ENCODE assay signal across 1 cellular context in the genomic region with DNA sequence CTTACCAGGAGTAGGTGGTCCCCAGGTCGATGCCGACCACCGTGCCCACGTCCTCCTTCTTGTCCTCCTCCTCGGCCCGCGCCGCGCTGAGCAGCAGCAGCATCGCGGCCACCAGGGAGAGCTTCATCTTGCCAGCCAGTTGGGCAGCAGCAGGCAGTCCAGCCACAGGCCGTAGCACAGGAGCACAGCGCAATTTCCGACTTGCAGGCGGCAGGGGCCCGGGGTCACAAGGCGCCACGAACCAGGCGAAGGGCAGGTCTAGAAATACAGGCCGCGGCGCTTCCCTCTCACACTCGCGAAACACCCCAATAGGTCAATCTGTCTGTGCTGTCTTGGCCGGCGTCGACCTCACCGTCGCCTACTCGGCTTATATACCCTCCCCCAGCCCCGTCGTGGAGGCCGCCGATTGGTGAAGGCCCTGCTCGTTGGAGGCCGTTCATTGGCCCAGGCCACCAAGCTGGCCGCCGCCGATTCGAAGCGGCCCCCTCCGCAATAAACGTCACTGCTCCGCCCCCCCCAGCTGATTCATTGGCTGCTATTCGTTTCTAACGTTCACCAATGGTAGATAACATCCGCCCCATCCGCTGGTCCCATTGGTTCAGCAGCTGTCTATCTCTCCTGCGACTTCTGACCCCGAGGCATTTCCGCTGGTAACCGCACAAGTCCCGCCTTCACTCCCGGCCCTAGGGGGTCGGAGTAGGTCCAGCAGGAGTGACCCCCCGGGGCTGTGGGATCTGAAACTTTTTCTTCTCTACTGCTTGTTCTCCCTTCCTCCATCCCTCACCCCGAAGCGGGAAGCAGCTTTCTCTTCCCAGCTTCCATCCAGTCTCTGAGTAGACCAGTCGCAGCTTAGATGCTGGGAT.
A peak's percentile ranks its signal among the peaks of the same experiment; 100 is the strongest.
TF ChIP-seq lines count a peak whose summit lies in the region.

Gene HSPA5, minus strand, starts transcription at position 344 of the 863 bp plus-strand sequence. Its CDS starts 217 bp downstream, at position 127.

TF ChIP-seq in HepG2, 621 proteins besides CTCF, POLR2A, EP300 and RAD21 (continued from another document and continues in another):
- TF ChIP-seq, protein P1, sequence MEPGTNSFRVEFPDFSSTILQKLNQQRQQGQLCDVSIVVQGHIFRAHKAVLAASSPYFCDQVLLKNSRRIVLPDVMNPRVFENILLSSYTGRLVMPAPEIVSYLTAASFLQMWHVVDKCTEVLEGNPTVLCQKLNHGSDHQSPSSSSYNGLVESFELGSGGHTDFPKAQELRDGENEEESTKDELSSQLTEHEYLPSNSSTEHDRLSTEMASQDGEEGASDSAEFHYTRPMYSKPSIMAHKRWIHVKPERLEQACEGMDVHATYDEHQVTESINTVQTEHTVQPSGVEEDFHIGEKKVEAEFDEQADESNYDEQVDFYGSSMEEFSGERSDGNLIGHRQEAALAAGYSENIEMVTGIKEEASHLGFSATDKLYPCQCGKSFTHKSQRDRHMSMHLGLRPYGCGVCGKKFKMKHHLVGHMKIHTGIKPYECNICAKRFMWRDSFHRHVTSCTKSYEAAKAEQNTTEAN (CRISPR knock-in tag; conservative IDR thresholded peaks at IDR 0.05), result peak; percentile 20; the same call in 1 of the 2 replicates
- TF ChIP-seq ZNF746 (CRISPR knock-in tag; IDR thresholded peaks at IDR 0.05) (no peak), ZNF557 (CRISPR knock-in tag; IDR thresholded peaks at IDR 0.05) (0 out of 2 replicates have a peak, but pooled peaks have one; percentile 50), TFDP1 (CRISPR knock-in tag; IDR thresholded peaks at IDR 0.05; ENCODE audit: borderline replicate concordance) (no peak; the same call in 1 of the 2 replicates), ZFP90 (CRISPR knock-in tag; IDR thresholded peaks at IDR 0.05; ENCODE audit: borderline replicate concordance) (no peak; the same call in 1 of the 2 replicates), NFE2 (CRISPR knock-in tag; IDR thresholded peaks at IDR 0.05) (no peak), MTA1 (CRISPR knock-in tag; IDR thresholded peaks at IDR 0.05; ENCODE audit: borderline replicate concordance) (peak; percentile 21; the same call in 1 of the 2 replicates), DPF2 (CRISPR knock-in tag; IDR thresholded peaks at IDR 0.05; ENCODE audit: borderline replicate concordance, low read depth) (no peak), ELK4 (CRISPR knock-in tag; IDR thresholded peaks at IDR 0.05; ENCODE audit: borderline replicate concordance) (no peak; the same call in 1 of the 2 replicates), ZNF234 (CRISPR knock-in tag; conservative IDR thresholded peaks at IDR 0.05) (no peak), NFATC3 (CRISPR knock-in tag; IDR thresholded peaks at IDR 0.05) (no peak; the same call in 1 of the 2 replicates), MZF1 (CRISPR knock-in tag; IDR thresholded peaks at IDR 0.05; ENCODE audit: borderline replicate concordance) (0 out of 2 replicates have a peak, but pooled peaks have one; percentile 90), FIP1L1 (IDR thresholded peaks at IDR 0.05; ENCODE audit: borderline replicate concordance, insufficient read depth, low read depth, low read length) (no peak), NFKB2 (CRISPR knock-in tag; IDR thresholded peaks at IDR 0.05; ENCODE audit: borderline replicate concordance) (peak; percentile 70; the same call in 1 of the 2 replicates), HMGA1 (CRISPR knock-in tag; conservative IDR thresholded peaks at IDR 0.05) (no peak), ZNF567 (CRISPR knock-in tag; IDR thresholded peaks at IDR 0.05; ENCODE audit: borderline replicate concordance) (no peak), HOXA7 (CRISPR knock-in tag; IDR thresholded peaks at IDR 0.05) (no peak), ZNF138 (CRISPR knock-in tag; IDR thresholded peaks at IDR 0.05; ENCODE audit: low read depth) (peak; percentile 79; the same call in 1 of the 2 replicates), ZNF263 (CRISPR knock-in tag; IDR thresholded peaks at IDR 0.05) (no peak; the same call in 1 of the 2 replicates), BRCA1 (CRISPR knock-in tag; IDR thresholded peaks at IDR 0.05) (0 out of 2 replicates have a peak, but pooled peaks have one; percentile 13), ZNF3 (CRISPR knock-in tag; IDR thresholded peaks at IDR 0.05) (no peak), ZNF136 (CRISPR knock-in tag; IDR thresholded peaks at IDR 0.05; ENCODE audit: low read depth) (no peak; the same call in 1 of the 2 replicates), PTBP1 (IDR thresholded peaks at IDR 0.05; ENCODE audit: low read depth, low read length, poor library complexity, severe bottlenecking) (no peak), SRF (IDR thresholded peaks at IDR 0.05; ENCODE audit: low read depth, low read length) (no peak), HOXA3 (CRISPR knock-in tag; IDR thresholded peaks at IDR 0.05) (peak; percentile 73), TMF1 (CRISPR knock-in tag; IDR thresholded peaks at IDR 0.05; ENCODE audit: low read depth) (no peak; the same call in 1 of the 2 replicates), FOXK2 (IDR thresholded peaks at IDR 0.05) (no peak), ARNT (IDR thresholded peaks at IDR 0.05) (no peak), PRMT3 (CRISPR knock-in tag; IDR thresholded peaks at IDR 0.05; ENCODE audit: borderline replicate concordance, low read depth) (0 out of 2 replicates have a peak, but pooled peaks have one; percentile 7), SPEN (CRISPR knock-in tag; IDR thresholded peaks at IDR 0.05; ENCODE audit: low read depth) (peak; percentile 86), TBX3 (IDR thresholded peaks at IDR 0.05; ENCODE audit: borderline replicate concordance) (no peak), CAMTA2 (CRISPR knock-in tag; IDR thresholded peaks at IDR 0.05; ENCODE audit: borderline replicate concordance) (no peak; the same call in 1 of the 2 replicates), CERS6 (CRISPR knock-in tag; IDR thresholded peaks at IDR 0.05) (no peak), ZNF709 (CRISPR knock-in tag; IDR thresholded peaks at IDR 0.05) (no peak; the same call in 1 of the 2 replicates), MEIS2 (CRISPR knock-in tag; IDR thresholded peaks at IDR 0.05) (no peak), TGIF2 (CRISPR knock-in tag; IDR thresholded peaks at IDR 0.05) (0 out of 2 replicates have a peak, but pooled peaks have one; percentile 15), ZNF75D (CRISPR knock-in tag; IDR thresholded peaks at IDR 0.05; ENCODE audit: borderline replicate concordance) (no peak), ATRX (CRISPR knock-in tag; IDR thresholded peaks at IDR 0.05; ENCODE audit: borderline replicate concordance) (no peak)
- TF ChIP-seq, protein P2, sequence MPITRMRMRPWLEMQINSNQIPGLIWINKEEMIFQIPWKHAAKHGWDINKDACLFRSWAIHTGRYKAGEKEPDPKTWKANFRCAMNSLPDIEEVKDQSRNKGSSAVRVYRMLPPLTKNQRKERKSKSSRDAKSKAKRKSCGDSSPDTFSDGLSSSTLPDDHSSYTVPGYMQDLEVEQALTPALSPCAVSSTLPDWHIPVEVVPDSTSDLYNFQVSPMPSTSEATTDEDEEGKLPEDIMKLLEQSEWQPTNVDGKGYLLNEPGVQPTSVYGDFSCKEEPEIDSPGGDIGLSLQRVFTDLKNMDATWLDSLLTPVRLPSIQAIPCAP (CRISPR knock-in tag; IDR thresholded peaks at IDR 0.05; ENCODE audit: low read depth), result no peak
- TF ChIP-seq, protein P3, sequence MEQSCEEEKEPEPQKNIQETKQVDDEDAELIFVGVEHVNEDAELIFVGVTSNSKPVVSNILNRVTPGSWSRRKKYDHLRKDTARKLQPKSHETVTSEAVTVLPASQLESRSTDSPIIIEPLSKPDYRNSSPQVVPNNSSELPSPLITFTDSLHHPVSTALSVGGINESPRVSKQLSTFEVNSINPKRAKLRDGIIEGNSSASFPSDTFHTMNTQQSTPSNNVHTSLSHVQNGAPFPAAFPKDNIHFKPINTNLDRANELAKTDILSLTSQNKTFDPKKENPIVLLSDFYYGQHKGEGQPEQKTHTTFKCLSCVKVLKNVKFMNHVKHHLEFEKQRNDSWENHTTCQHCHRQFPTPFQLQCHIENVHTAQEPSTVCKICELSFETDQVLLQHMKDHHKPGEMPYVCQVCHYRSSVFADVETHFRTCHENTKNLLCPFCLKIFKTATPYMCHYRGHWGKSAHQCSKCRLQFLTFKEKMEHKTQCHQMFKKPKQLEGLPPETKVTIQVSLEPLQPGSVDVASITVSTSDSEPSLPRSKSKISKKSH (CRISPR knock-in tag; IDR thresholded peaks at IDR 0.05; ENCODE audit: borderline replicate concordance), result peak; percentile 92; the same call in 1 of the 2 replicates
- TF ChIP-seq, protein P4, sequence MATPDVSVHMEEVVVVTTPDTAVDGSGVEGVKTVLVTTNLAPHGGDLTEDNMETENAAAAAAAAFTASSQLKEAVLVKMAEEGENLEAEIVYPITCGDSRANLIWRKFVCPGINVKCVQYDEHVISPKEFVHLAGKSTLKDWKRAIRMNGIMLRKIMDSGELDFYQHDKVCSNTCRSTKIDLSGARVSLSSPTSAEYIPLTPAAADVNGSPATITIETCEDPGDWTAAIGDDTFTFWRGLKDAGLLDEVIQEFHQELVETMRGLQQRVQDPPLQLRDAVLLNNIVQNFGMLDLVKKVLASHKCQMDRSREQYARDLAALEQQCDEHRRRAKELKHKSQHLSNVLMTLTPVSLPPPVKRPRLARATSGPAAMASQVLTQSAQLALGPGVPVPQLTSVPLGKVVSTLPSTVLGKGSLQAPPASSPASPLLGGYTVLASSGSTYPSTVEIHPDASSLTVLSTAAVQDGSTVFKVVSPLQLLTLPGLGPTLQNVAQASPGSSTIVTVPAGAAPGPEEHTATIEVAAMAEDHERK (CRISPR knock-in tag; IDR thresholded peaks at IDR 0.05; ENCODE audit: low read depth), result no peak
- TF ChIP-seq, protein P5, sequence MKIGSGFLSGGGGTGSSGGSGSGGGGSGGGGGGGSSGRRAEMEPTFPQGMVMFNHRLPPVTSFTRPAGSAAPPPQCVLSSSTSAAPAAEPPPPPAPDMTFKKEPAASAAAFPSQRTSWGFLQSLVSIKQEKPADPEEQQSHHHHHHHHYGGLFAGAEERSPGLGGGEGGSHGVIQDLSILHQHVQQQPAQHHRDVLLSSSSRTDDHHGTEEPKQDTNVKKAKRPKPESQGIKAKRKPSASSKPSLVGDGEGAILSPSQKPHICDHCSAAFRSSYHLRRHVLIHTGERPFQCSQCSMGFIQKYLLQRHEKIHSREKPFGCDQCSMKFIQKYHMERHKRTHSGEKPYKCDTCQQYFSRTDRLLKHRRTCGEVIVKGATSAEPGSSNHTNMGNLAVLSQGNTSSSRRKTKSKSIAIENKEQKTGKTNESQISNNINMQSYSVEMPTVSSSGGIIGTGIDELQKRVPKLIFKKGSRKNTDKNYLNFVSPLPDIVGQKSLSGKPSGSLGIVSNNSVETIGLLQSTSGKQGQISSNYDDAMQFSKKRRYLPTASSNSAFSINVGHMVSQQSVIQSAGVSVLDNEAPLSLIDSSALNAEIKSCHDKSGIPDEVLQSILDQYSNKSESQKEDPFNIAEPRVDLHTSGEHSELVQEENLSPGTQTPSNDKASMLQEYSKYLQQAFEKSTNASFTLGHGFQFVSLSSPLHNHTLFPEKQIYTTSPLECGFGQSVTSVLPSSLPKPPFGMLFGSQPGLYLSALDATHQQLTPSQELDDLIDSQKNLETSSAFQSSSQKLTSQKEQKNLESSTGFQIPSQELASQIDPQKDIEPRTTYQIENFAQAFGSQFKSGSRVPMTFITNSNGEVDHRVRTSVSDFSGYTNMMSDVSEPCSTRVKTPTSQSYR (CRISPR knock-in tag; IDR thresholded peaks at IDR 0.05; ENCODE audit: borderline replicate concordance), result no peak
- TF ChIP-seq, protein P6, sequence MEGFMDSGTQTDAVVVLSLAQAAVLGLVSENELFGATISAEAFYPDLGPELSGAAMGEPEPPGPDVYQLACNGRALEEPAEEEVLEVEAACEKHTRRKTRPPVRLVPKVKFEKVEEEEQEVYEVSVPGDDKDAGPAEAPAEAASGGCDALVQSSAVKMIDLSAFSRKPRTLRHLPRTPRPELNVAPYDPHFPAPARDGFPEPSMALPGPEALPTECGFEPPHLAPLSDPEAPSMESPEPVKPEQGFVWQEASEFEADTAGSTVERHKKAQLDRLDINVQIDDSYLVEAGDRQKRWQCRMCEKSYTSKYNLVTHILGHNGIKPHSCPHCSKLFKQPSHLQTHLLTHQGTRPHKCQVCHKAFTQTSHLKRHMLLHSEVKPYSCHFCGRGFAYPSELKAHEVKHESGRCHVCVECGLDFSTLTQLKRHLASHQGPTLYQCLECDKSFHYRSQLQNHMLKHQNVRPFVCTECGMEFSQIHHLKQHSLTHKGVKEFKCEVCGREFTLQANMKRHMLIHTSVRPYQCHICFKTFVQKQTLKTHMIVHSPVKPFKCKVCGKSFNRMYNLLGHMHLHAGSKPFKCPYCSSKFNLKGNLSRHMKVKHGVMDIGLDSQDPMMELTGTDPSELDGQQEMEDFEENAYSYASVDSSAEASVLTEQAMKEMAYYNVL (CRISPR knock-in tag; IDR thresholded peaks at IDR 0.05; ENCODE audit: borderline replicate concordance), result no peak; the same call in 1 of the 2 replicates
- TF ChIP-seq, protein P7, sequence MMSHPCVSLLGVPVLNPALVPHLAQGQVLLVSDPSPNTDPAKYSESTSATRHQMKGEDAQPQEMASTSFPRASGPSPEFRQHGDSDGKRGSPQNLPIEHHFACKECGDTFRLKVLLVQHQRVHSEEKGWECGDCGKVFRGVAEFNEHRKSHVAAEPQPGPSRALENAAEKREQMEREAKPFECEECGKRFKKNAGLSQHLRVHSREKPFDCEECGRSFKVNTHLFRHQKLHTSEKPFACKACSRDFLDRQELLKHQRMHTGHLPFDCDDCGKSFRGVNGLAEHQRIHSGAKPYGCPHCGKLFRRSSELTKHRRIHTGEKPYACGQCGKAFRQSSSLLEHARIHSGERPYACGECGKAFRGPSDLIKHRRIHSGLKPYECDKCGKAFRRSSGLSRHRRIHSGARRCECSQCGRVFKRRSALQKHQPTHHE (CRISPR knock-in tag; IDR thresholded peaks at IDR 0.05; ENCODE audit: borderline replicate concordance), result peak; percentile 63; the same call in 1 of the 2 replicates
